Comparison of ENCODE assay signal across 23 cellular contexts in the genomic region with DNA sequence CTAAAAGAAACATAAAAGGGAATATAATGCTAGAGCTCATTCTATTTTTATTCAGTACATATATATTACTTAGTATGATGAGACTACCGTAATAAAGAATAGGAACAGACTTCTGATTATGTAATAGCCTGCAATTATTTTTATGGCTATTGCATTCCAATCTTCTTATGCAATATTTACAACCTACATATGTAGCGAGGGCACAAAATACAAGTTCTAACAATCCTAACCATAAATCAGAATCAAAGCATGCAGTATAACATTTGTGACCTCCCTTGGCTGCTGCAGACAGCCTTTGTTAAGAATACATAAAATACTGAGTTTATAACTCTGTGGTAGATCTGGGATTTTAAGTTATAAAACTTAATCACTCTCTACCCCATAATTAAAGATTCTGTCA.
A peak's percentile ranks its signal among the peaks of the same experiment; 100 is the strongest.
DNase-seq lines count a peak whose midpoint lies in the region; ATAC-seq and TF ChIP-seq lines count a peak whose summit lies in the region.
"Had no signal": no experiment of that assay in that cellular context is flagged by ENCODE, and none has a peak within 500 bp of the region (broad histone marks: within the 10 kb centered on the region; RNA-seq: fewer than 3 reads in every experiment).

No MANE protein-coding gene starts in this region.

- no peaks in the 10 kb centered on the region for H3K27me3 ChIP-seq in CD4-positive, alpha-beta T cell (ENCODE audit: control insufficient read depth, insufficient read depth, low read length)
- H3K27me3 ChIP-seq: esophagus muscularis mucosa, MG63, uterus had no signal

- H3K36me3 Mint-ChIP-seq in CD4-positive, alpha-beta T cell (ENCODE audit: low read depth) = peaks cover 4% of the 10 kb centered on the region
- H3K36me3 Mint-ChIP-seq: natural killer cell treated with Interleukin-12 subunit alpha and Interleukin-12 subunit beta and Interleukin-15 and Interleukin-18, amount 100 ng/mL, for 72 hours had no signal

- H3K27ac ChIP-seq in cingulate gyrus (ENCODE audit: low read depth, low read length) = peak overlapping the region; percentile 35
- H3K27ac ChIP-seq in CD4-positive, alpha-beta T cell (ENCODE audit: low read depth, low read length) = no peak overlapping the region
- H3K27ac ChIP-seq: esophagus muscularis mucosa, prostate gland had no signal

- POLR2A ChIA-PET in CD4-positive, alpha-beta T cell (lab: Charles Lee) = no interaction called here

- DNase-seq in SIG-M5 treated with dmso at 0.1 percent for 504 hours (lab: John Stamatoyannopoulos, UW; ENCODE audit: unreplicated experiment) = peak; percentile 12
- no peak for DNase-seq in SIG-M5 (lab: John Stamatoyannopoulos, UW)
- peak; percentile 25 for DNase-seq in NCI-H1694 treated with DMSO at 0.1 percent for 48 hours (lab: John Stamatoyannopoulos, UW)
- DNase-seq in skeletal muscle cell (ENCODE audit: low read depth) = peak; percentile 53
- DNase-seq in CD4-positive, alpha-beta T cell = no peak
- DNase-seq in stimulated activated CD4-positive, alpha-beta T cell treated with anti-CD3 and anti-CD28 coated beads, Interleukin-2, amount 100 ng/mL, for 24 hours = no peak
- no peak for DNase-seq in activated naive CD4-positive, alpha-beta T cell (lab: John Stamatoyannopoulos, UW)
- DNase-seq: activated CD4-positive, alpha-beta memory T cell treated with anti-CD3 and anti-CD28 coated beads, Interleukin-2, amount 10 ng/mL, durations not matched to agents 7 days and 5 days; activated T-cell treated with anti-CD3 and anti-CD28 coated beads, Interleukin-2, amount 50 U/mL, for 24 hours; GOT3; immature natural killer cell; MG63; NCI-H526; stimulated activated naive CD8-positive, alpha-beta T cell treated with anti-CD3 and anti-CD28 coated beads, Interleukin-15, amount 100 ng/mL, for 72 hours; T-cell; uterus had no signal

- no peaks in the 10 kb centered on the region for H3K27me3 Mint-ChIP-seq in CD4-positive, alpha-beta T cell
- H3K27me3 Mint-ChIP-seq: activated CD4-positive, alpha-beta memory T cell treated with anti-CD3 and anti-CD28 coated beads, Interleukin-2, amount 10 ng/mL, durations not matched to agents 7 days and 5 days; activated T-cell treated with anti-CD3 and anti-CD28 coated beads, Interleukin-2, amount 50 U/mL, for 24 hours; memory B cell; natural killer cell treated with Interleukin-12 subunit alpha and Interleukin-12 subunit beta and Interleukin-15 and Interleukin-18, amount 100 ng/mL, for 72 hours; stimulated activated naive CD8-positive, alpha-beta T cell treated with anti-CD3 and anti-CD28 coated beads, Interleukin-15, amount 100 ng/mL, for 72 hours; T-cell had no signal

- H3K4me3 ChIP-seq in skeletal muscle cell (ENCODE audit: low read depth, low read length) = no peak overlapping the region
- H3K4me3 ChIP-seq: esophagus muscularis mucosa, MG63, prostate gland, uterus had no signal

- H3K27ac Mint-ChIP-seq in CD4-positive, alpha-beta T cell = no peak overlapping the region
- H3K27ac Mint-ChIP-seq: activated CD4-positive, alpha-beta memory T cell treated with anti-CD3 and anti-CD28 coated beads, Interleukin-2, amount 10 ng/mL, durations not matched to agents 7 days and 5 days; activated naive CD4-positive, alpha-beta T cell treated with anti-CD3 and anti-CD28 coated beads, Interleukin-2, amount 50 U/mL, for 72 hours; activated T-cell treated with anti-CD3 and anti-CD28 coated beads, Interleukin-2, amount 50 U/mL, for 24 hours; immature natural killer cell; natural killer cell treated with Interleukin-12 subunit alpha and Interleukin-12 subunit beta and Interleukin-15 and Interleukin-18, amount 100 ng/mL, for 72 hours; stimulated activated naive CD8-positive, alpha-beta T cell treated with anti-CD3 and anti-CD28 coated beads, Interleukin-15, amount 100 ng/mL, for 72 hours; T-cell had no signal

- no peaks in the 10 kb centered on the region for H3K9me3 ChIP-seq in CD4-positive, alpha-beta T cell (ENCODE audit: control insufficient read depth, low read length)
- H3K9me3 ChIP-seq: esophagus muscularis mucosa, prostate gland, uterus had no signal

- H3K9me3 Mint-ChIP-seq in CD4-positive, alpha-beta T cell = no peaks in the 10 kb centered on the region
- H3K9me3 Mint-ChIP-seq: activated naive CD4-positive, alpha-beta T cell treated with anti-CD3 and anti-CD28 coated beads, Interleukin-2, amount 50 U/mL, for 72 hours; activated T-cell treated with anti-CD3 and anti-CD28 coated beads, Interleukin-2, amount 50 U/mL, for 24 hours; immature natural killer cell; memory B cell; natural killer cell treated with Interleukin-12 subunit alpha and Interleukin-12 subunit beta and Interleukin-15 and Interleukin-18, amount 100 ng/mL, for 72 hours; stimulated activated naive CD8-positive, alpha-beta T cell treated with anti-CD3 and anti-CD28 coated beads, Interleukin-15, amount 100 ng/mL, for 72 hours; T-cell had no signal

- ATAC-seq in CD4-positive, alpha-beta T cell (ENCODE audit: poor library complexity) = no peak
- ATAC-seq: activated naive CD4-positive, alpha-beta T cell treated with anti-CD3 and anti-CD28 coated beads, Interleukin-2, amount 50 U/mL, for 72 hours; natural killer cell treated with Interleukin-12 subunit alpha and Interleukin-12 subunit beta and Interleukin-15 and Interleukin-18, amount 100 ng/mL, for 72 hours; Panc1; stimulated activated naive CD8-positive, alpha-beta T cell treated with anti-CD3 and anti-CD28 coated beads, Interleukin-15, amount 100 ng/mL, for 72 hours; T-cell had no signal

- H3K4me1 Mint-ChIP-seq in CD4-positive, alpha-beta T cell (ENCODE audit: low read depth) = no peaks in the 10 kb centered on the region
- H3K4me1 Mint-ChIP-seq: immature natural killer cell, memory B cell, T-cell had no signal

- no peak for TF ChIP-seq CTCF in CD4-positive, alpha-beta T cell (IDR thresholded peaks at IDR 0.05)

- no peak overlapping the region for H3K4me3 Mint-ChIP-seq in CD4-positive, alpha-beta T cell
- H3K4me3 Mint-ChIP-seq: activated CD4-positive, alpha-beta memory T cell treated with anti-CD3 and anti-CD28 coated beads, Interleukin-2, amount 10 ng/mL, durations not matched to agents 7 days and 5 days; activated T-cell treated with anti-CD3 and anti-CD28 coated beads, Interleukin-2, amount 50 U/mL, for 24 hours; immature natural killer cell; memory B cell; natural killer cell treated with Interleukin-12 subunit alpha and Interleukin-12 subunit beta and Interleukin-15 and Interleukin-18, amount 100 ng/mL, for 72 hours; stimulated activated naive CD8-positive, alpha-beta T cell treated with anti-CD3 and anti-CD28 coated beads, Interleukin-15, amount 100 ng/mL, for 72 hours; T-cell had no signal

- intact Hi-C loops in CD4-positive, alpha-beta T cell (cut with DNase I, micrococcal nuclease) = no loop called here

- CTCF ChIA-PET in CD4-positive, alpha-beta T cell (lab: Charles Lee) = no interaction called here

Comparison
In these comparisons a context has a peak if more than half of its experiments do, and no peak if none do; other contexts are left out.
1. DNase-seq: peak in SIG-M5 treated with dmso at 0.1 percent for 504 hours (single experiment), NCI-H1694 treated with DMSO at 0.1 percent for 48 hours (single experiment) and skeletal muscle cell (single experiment); none in SIG-M5 (single experiment), CD4-positive, alpha-beta T cell (0 of 10), stimulated activated CD4-positive, alpha-beta T cell treated with anti-CD3 and anti-CD28 coated beads, Interleukin-2, amount 100 ng/mL, for 24 hours (0 of 2) and activated naive CD4-positive, alpha-beta T cell (0 of 4).